In genomic region chrX:47574609-47575325, GRCh38 we compare ENCODE assay signal across 13 cellular contexts. TPM values are rescaled to one million over a fixed set of nuclear protein-coding genes. Genes with fewer than 3 reads are reported as not detected.
DNase-seq lines count a peak whose midpoint lies in the region; ATAC-seq and TF ChIP-seq lines count a peak whose summit lies in the region.
"Had no signal": no experiment of that assay in that cellular context is flagged by ENCODE, and none has a peak within 500 bp of the region (broad histone marks: within the 10 kb centered on the region; RNA-seq: fewer than 3 reads in every experiment).

No MANE protein-coding gene starts in this region.

- H3K36me3 ChIP-seq in Peyer's patch (peaks cover 0 to 3% (median 0%) of the 10 kb centered on the region in 3 donors), testis (ENCODE audit: low read depth, missing control alignments) (no peaks in the 10 kb centered on the region)

- peak; percentile 56 for ATAC-seq in effector memory CD8-positive, alpha-beta T cell (replicated peaks)
- peak; percentile 20 for ATAC-seq in left colon

- H3K9me3 Mint-ChIP-seq in effector memory CD8-positive, alpha-beta T cell, result no peaks in the 10 kb centered on the region

- H3K27me3 Mint-ChIP-seq in effector memory CD8-positive, alpha-beta T cell, result peaks cover 0 to 17% of the 10 kb centered on the region in 2 donors

- H3K27me3 ChIP-seq in Peyer's patch (no peaks in the 10 kb centered on the region), testis (no peaks in the 10 kb centered on the region)

- no peak overlapping the region for H3K27ac Mint-ChIP-seq in effector memory CD8-positive, alpha-beta T cell

- no peak for DNase-seq in Peyer's patch
- DNase-seq in effector memory CD8-positive, alpha-beta T cell, result no peak
- no peak for DNase-seq in left colon
- DNase-seq in testis, result no peak
- no peak for DNase-seq in amniotic stem cell (lab: John Stamatoyannopoulos, UW)
- no peak for DNase-seq in NCI-H226
- no peak for DNase-seq in mesenteric fat pad (ENCODE audit: low spot score)
- DNase-seq: activated CD4-positive, alpha-beta T cell treated with anti-CD3 and anti-CD28 coated beads for 1 hour; activated naive CD4-positive, alpha-beta T cell treated with Interleukin-2 at 50 U/mL for 16 hours; effector CD4-positive, alpha-beta T cell; NCI-H2171 treated with DMSO at 0.1 percent for 48 hours; SHP77 had no signal

- peak overlapping the region in 1 of 2 donors; percentile 29 for H3K4me3 Mint-ChIP-seq in effector memory CD8-positive, alpha-beta T cell

- peaks cover 29% of the 10 kb centered on the region for H3K36me3 Mint-ChIP-seq in effector memory CD8-positive, alpha-beta T cell (ENCODE audit: insufficient read depth)

- H3K4me1 Mint-ChIP-seq in effector memory CD8-positive, alpha-beta T cell (ENCODE audit: low read depth in 2 of 2), result peaks cover 16 to 18% of the 10 kb centered on the region in 2 donors

- no peaks in the 10 kb centered on the region for H3K4me1 ChIP-seq in Peyer's patch
- no peaks in the 10 kb centered on the region for H3K4me1 ChIP-seq in testis

- no peak for TF ChIP-seq CTCF in Peyer's patch (IDR thresholded peaks at IDR 0.05)
- TF ChIP-seq CTCF in testis (IDR thresholded peaks at IDR 0.05), result no peak

- H3K27ac ChIP-seq in Peyer's patch, result peak overlapping the region in 3 of 4 donors; percentile 32 to 53 (median 33)
- H3K27ac ChIP-seq in testis, result peak overlapping the region; percentile 44 to 75

- no peak for TF ChIP-seq POLR2A in Peyer's patch (IDR thresholded peaks at IDR 0.05)
- TF ChIP-seq POLR2A in testis (IDR thresholded peaks at IDR 0.05), result no peak

- intact Hi-C loops in left colon (cut with DNase I, micrococcal nuclease), result no loop called here
- intact Hi-C loops in testis (cut with DNase I; ENCODE audit: low total_unique reads), result no loop called here

- peak overlapping the region in 2 of 4 donors; percentile 27 to 40 for H3K4me3 ChIP-seq in Peyer's patch
- no peak overlapping the region for H3K4me3 ChIP-seq in testis

- WGBS in testis, 2 donors, result 40 to 49% methylated on average over 3 to 17 of the region's 25 CpGs

- no peaks in the 10 kb centered on the region for H3K9me3 ChIP-seq in Peyer's patch
- no peaks in the 10 kb centered on the region for H3K9me3 ChIP-seq in testis

RNA-seq across cellular contexts. Expression of gene TIMP1, which starts 7.5 kb away (rescaled TPM):
- total RNA-seq in Peyer's patch (10 to 100 TPM; 22.5 to 80.0 (median 39.7) TPM), left colon (10 to 100 TPM; 35.1 to 80.1 TPM), testis (100 to 1,000 TPM; 535 to 995 TPM), mesenteric fat pad (410 TPM)
- polyA plus RNA-seq in testis (ENCODE audit: insufficient read depth, low read depth, low replicate concordance), result 708 TPM

RNA-seq across cellular contexts. Expression of gene ARAF, which starts 13.8 kb away (rescaled TPM):
- total RNA-seq in Peyer's patch (10 to 100 TPM; 55.7 to 78.4 (median 72.5) TPM), left colon (100 to 1,000 TPM in 1 of 2 donors, 10 to 100 TPM in 1; 88.8 to 106 TPM), testis (10 to 100 TPM; 29.8 to 44.3 TPM), mesenteric fat pad (70.9 TPM)
- polyA plus RNA-seq in testis (ENCODE audit: insufficient read depth, low read depth, low replicate concordance), result 34.4 TPM

RNA-seq across cellular contexts. Expression of gene SYN1, which starts 44.9 kb away (rescaled TPM):
- total RNA-seq in Peyer's patch (under 1 TPM in 1 of 4 donors, not detected in 3; 0.67 TPM), left colon (under 1 TPM; 0.50 to 0.73 TPM), testis (1 to 10 TPM; 2.8 to 3.4 TPM), mesenteric fat pad (not detected)
- 3.5 TPM for polyA plus RNA-seq in testis (ENCODE audit: insufficient read depth, low read depth, low replicate concordance)
- total RNA-seq: HT1080 had no signal

RNA-seq across cellular contexts. Expression of gene CFP, which starts 55.0 kb away (rescaled TPM):
- 1 to 10 TPM; 1.1 to 7.4 (median 4.4) TPM for total RNA-seq in Peyer's patch
- 1 to 10 TPM; 1.2 to 3.5 TPM for total RNA-seq in left colon
- 1 to 10 TPM; 1.9 to 2.8 TPM for total RNA-seq in testis
- polyA plus RNA-seq in testis (ENCODE audit: insufficient read depth, low read depth, low replicate concordance), result 4.4 TPM
- 11.8 TPM for total RNA-seq in mesenteric fat pad
